Comparison of ENCODE assay signal across 1 cellular context in the genomic region with DNA sequence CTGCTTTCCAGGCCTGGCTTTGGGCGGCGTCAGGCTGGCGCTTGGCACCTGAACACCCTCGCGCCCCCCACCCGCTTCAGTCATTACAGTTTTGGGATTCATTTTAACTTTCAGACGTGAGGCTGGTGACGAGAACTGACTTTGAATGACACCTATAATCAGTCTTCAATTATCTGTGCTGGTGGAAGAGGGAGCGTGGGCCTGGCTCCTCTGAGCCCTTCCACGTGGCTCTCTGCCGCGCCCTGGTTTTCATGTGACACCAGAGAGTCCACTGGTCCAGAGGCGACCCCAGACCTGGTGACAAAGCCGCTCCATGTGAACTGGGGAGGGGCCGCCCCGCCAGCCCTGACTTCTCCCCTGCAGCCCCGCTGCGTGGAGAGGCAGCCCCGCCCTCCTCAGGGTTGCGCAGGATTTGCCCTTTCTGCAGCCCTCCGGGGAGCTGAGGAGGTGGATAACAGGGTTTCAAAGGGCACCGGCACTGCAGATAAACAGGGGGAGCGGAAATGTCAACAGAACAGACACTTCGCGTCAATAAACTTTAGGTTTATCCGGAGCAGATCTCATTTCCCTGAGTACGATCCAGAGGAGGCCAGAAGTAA.
TF ChIP-seq lines count a peak whose summit lies in the region.

No MANE protein-coding gene starts in this region.

TF ChIP-seq in WTC11, 78 proteins besides CTCF, POLR2A, EP300 and RAD21 (continued from another document):
- TF ChIP-seq SP1 (CRISPR knock-in tag; conservative IDR thresholded peaks at IDR 0.05): no peak
- no peak for TF ChIP-seq GTF2I (CRISPR knock-in tag; conservative IDR thresholded peaks at IDR 0.05)
- TF ChIP-seq, protein P1, sequence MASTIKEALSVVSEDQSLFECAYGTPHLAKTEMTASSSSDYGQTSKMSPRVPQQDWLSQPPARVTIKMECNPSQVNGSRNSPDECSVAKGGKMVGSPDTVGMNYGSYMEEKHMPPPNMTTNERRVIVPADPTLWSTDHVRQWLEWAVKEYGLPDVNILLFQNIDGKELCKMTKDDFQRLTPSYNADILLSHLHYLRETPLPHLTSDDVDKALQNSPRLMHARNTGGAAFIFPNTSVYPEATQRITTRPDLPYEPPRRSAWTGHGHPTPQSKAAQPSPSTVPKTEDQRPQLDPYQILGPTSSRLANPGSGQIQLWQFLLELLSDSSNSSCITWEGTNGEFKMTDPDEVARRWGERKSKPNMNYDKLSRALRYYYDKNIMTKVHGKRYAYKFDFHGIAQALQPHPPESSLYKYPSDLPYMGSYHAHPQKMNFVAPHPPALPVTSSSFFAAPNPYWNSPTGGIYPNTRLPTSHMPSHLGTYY (CRISPR knock-in tag; IDR thresholded peaks at IDR 0.05): no peak
- TF ChIP-seq, protein P2, sequence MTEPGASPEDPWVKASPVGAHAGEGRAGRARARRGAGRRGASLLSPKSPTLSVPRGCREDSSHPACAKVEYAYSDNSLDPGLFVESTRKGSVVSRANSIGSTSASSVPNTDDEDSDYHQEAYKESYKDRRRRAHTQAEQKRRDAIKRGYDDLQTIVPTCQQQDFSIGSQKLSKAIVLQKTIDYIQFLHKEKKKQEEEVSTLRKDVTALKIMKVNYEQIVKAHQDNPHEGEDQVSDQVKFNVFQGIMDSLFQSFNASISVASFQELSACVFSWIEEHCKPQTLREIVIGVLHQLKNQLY (CRISPR knock-in tag; IDR thresholded peaks at IDR 0.05): no peak
- TF ChIP-seq EMX1 (CRISPR knock-in tag; IDR thresholded peaks at IDR 0.05): no peak
- TF ChIP-seq, protein P3, sequence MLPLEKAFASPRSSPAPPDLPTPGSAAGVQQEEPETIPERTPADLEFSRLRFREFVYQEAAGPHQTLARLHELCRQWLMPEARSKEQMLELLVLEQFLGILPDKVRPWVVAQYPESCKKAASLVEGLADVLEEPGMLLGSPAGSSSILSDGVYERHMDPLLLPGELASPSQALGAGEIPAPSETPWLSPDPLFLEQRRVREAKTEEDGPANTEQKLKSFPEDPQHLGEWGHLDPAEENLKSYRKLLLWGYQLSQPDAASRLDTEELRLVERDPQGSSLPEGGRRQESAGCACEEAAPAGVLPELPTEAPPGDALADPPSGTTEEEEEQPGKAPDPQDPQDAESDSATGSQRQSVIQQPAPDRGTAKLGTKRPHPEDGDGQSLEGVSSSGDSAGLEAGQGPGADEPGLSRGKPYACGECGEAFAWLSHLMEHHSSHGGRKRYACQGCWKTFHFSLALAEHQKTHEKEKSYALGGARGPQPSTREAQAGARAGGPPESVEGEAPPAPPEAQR (CRISPR knock-in tag; IDR thresholded peaks at IDR 0.05): no peak
TF ChIP-seq in WTC11: peak in this region for 0.
